In the genomic region with DNA sequence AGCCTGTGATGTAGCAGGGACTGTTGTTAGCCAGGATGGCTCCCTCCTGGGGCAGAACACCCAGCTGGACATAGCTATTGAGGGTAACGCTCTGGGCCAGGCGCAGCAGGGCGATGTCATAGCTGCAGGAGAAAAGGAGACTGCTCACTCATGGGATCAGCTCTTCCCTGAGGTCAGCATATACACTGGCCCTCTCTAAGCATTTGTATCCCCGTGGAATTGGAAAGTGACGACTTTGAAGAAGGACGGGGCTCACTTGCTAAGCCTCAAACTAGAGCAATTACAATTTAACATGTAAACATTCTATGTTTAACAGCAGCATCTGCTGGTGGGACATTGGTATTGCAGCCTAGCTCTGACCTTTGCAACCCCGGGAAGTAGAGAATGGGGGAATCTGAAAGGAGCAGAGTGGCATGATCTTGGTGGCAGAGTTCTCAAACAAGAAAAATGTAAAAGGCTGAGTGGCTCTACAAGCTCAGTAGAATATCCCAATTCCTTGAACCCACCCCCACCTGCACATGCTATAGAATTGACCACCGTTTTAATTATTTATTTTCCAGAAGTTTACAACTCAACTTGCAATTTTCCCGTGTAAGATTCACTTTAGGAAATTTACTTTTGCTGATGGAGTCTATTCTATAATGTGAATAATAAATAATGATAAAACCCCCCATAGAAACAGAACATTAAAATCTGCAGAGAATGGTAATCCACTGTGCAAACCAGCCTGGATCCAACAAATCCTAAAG, we compare ENCODE assay signal across 8 cellular contexts. TPM values are rescaled to one million over a fixed set of nuclear protein-coding genes. Genes with fewer than 3 reads are reported as not detected.
DNase-seq lines count a peak whose midpoint lies in the region; ATAC-seq and TF ChIP-seq lines count a peak whose summit lies in the region.

No MANE protein-coding gene starts in this region.

- H2BK15ac ChIP-seq in H9 (ENCODE audit: low read depth, low read length) = no peak overlapping the region

- H3K4me1 ChIP-seq in BLaER1 (peaks cover 4% of the 10 kb centered on the region), H9 (ENCODE audit: insufficient read depth, low read length) (no peaks in the 10 kb centered on the region), right lobe of liver (no peaks in the 10 kb centered on the region)

- H3K9ac ChIP-seq in BLaER1 (no peak overlapping the region), H9 (ENCODE audit: extremely low read depth, insufficient read length, low read length) (no peak overlapping the region)

- no peaks in the 10 kb centered on the region for H3K79me1 ChIP-seq in H9 (ENCODE audit: insufficient read depth, low read depth, low read length, poor library complexity, severe bottlenecking)

- H3K9me3 ChIP-seq in BLaER1 (no peaks in the 10 kb centered on the region), H9 (ENCODE audit: control insufficient read depth, low read depth, low read length) (no peaks in the 10 kb centered on the region), right lobe of liver (no peaks in the 10 kb centered on the region)

- peak overlapping the region; percentile 94 for H2AFZ ChIP-seq in H9 (ENCODE audit: low read length)

- WGBS in H9 (ENCODE audit: extremely low coverage, insufficient read length, low lambda C conversion rate) = no CpG with 5 or more reads among the region's 9 CpGs
- 13% methylated on average over 6 of the region's 9 CpGs for WGBS in right lobe of liver (ENCODE audit: insufficient coverage, low coverage, low lambda C conversion rate, missing lambda C conversion rate)

- no peak overlapping the region for H2BK120ac ChIP-seq in H9 (ENCODE audit: low read depth, low read length, poor library complexity, severe bottlenecking)

- no peak overlapping the region for H3K4ac ChIP-seq in H9 (ENCODE audit: low read depth, low read length)

- no peak for TF ChIP-seq POLR2A in right lobe of liver (IDR thresholded peaks at IDR 0.05)

- H3K4me3 ChIP-seq in BLaER1 = no peak overlapping the region
- peak overlapping the region; percentile 14 to 34 (median 22) for H3K4me3 ChIP-seq in right lobe of liver

- no peaks in the 10 kb centered on the region for H3K36me3 ChIP-seq in BLaER1
- H3K36me3 ChIP-seq in right lobe of liver = no peaks in the 10 kb centered on the region

- H3K27me3 ChIP-seq in BLaER1 (no peaks in the 10 kb centered on the region), H9 (ENCODE audit: insufficient read depth, low read length) (no peaks in the 10 kb centered on the region), right lobe of liver (no peaks in the 10 kb centered on the region)

- peaks cover 11 to 15% of the 10 kb centered on the region in 2 experiments for H3K4me1 Mint-ChIP-seq in H9
- peaks cover 18% of the 10 kb centered on the region for H3K4me1 Mint-ChIP-seq in dendritic cell treated with granulocyte-macrophage colony-stimulating factor and Interleukin-4, amounts not matched to agents 40 ng/mL and 50 ng/mL, for 4 days (ENCODE audit: low read depth)

- H2BK20ac ChIP-seq in H9 (ENCODE audit: low read depth, low read length, poor library complexity, severe bottlenecking) = no peak overlapping the region

- H4K5ac ChIP-seq in H9 (ENCODE audit: insufficient read length, low read depth, low read length) = no peak overlapping the region

- no peaks in the 10 kb centered on the region for H4K20me1 ChIP-seq in BLaER1
- H4K20me1 ChIP-seq in H9 (ENCODE audit: control insufficient read depth, insufficient read depth, insufficient read length) = no peaks in the 10 kb centered on the region

- no peaks in the 10 kb centered on the region for H3K23me2 ChIP-seq in H9 (ENCODE audit: insufficient read length, low read depth, low read length, poor library complexity, severe bottlenecking)

- H3K23ac ChIP-seq in H9 (ENCODE audit: insufficient read length, low read depth, low read length) = no peak overlapping the region

- H3K27me3 Mint-ChIP-seq in H9 (ENCODE audit: low read depth) = no peaks in the 10 kb centered on the region; the same call in 1 of the 2 replicates
- peaks cover 8% of the 10 kb centered on the region for H3K27me3 Mint-ChIP-seq in dendritic cell treated with granulocyte-macrophage colony-stimulating factor and Interleukin-4, amounts not matched to agents 40 ng/mL and 50 ng/mL, for 4 days

- H4K8ac ChIP-seq in H9 (replicated peaks; ENCODE audit: insufficient read length, low read depth, low read length) = no peak overlapping the region

- no peak overlapping the region for H3K27ac Mint-ChIP-seq in H9
- H3K27ac Mint-ChIP-seq in dendritic cell treated with granulocyte-macrophage colony-stimulating factor and Interleukin-4, amounts not matched to agents 40 ng/mL and 50 ng/mL, for 4 days = peak overlapping the region; percentile 72

- H2AK5ac ChIP-seq in H9 (ENCODE audit: insufficient read length, low read length) = no peak overlapping the region

- peak; percentile 77 for DNase-seq in H9
- DNase-seq in NCI-H446 treated with DMSO at 0.1 percent for 48 hours (lab: John Stamatoyannopoulos, UW) = peak; percentile 14
- peak; percentile 68 for DNase-seq in activated CD4-positive, alpha-beta T cell treated with anti-CD3 and anti-CD28 coated beads, Interleukin-2, amount 50 U/mL, for 1 hour
- DNase-seq in right lobe of liver = peak in 2 of 3 donors; percentile 45 to 73
- DNase-seq in stimulated activated CD4-positive, alpha-beta T cell treated with anti-CD3 and anti-CD28 coated beads, TNF-alpha, amount 100 ng/mL, for 24 hours (ENCODE audit: low read depth in 3 of 3) = peak; percentile 49 to 65 (median 63)

- no peak overlapping the region for H3K18ac ChIP-seq in H9 (ENCODE audit: insufficient read length, low read depth, low read length)

- H3K4me2 ChIP-seq in BLaER1 = peak overlapping the region; percentile 33; the same call in 1 of the 2 replicates
- peak overlapping the region; percentile 53 for H3K4me2 ChIP-seq in H9 (ENCODE audit: insufficient read depth, insufficient read length, low read length)

- no peak overlapping the region for H2BK12ac ChIP-seq in H9 (ENCODE audit: insufficient read length, low read depth, low read length)

- ATAC-seq in right lobe of liver = peak; percentile 95 to 99 (median 98)
- no peak for ATAC-seq in GM19455 (IDR thresholded peaks at IDR 0.05; ENCODE audit: unreplicated experiment)

- TF ChIP-seq CTCF in H9 (conservative IDR thresholded peaks at IDR 0.05) (peak; percentile 99), right lobe of liver (IDR thresholded peaks at IDR 0.05) (peak; percentile 94 to 99 (median 96))

- H3K27ac ChIP-seq in BLaER1 (no peak overlapping the region), H9 (ENCODE audit: insufficient read length, low read depth, low read length) (no peak overlapping the region), right lobe of liver (no peak overlapping the region)

- no peak overlapping the region for H3T11ph ChIP-seq in H9 (ENCODE audit: low read length)

- no peak overlapping the region for H4K91ac ChIP-seq in H9 (ENCODE audit: insufficient read length, low read depth, low read length)

- intact Hi-C loops in dendritic cell treated with granulocyte-macrophage colony-stimulating factor and Interleukin-4, amounts not matched to agents 40 ng/mL and 50 ng/mL, for 4 days (cut with micrococcal nuclease) = loop anchor here (2.0 to 5.0 kb wide), 3 partner anchors 17 to 79 kb away; a partner anchor contains a TSS
- intact Hi-C loops in right lobe of liver (cut with DNase I) = loop anchor here in 1 of 2 donors (5.0 kb wide), 1 partner anchor 69 kb away; a partner anchor contains a TSS

- H3K4me3 Mint-ChIP-seq in H9 = peak overlapping the region; percentile 24 to 30; a peak in 4 of 5 replicates
- H3K4me3 Mint-ChIP-seq in dendritic cell treated with granulocyte-macrophage colony-stimulating factor and Interleukin-4, amounts not matched to agents 40 ng/mL and 50 ng/mL, for 4 days = peak overlapping the region; percentile 59

- H3K9me3 Mint-ChIP-seq in H9 = no peaks in the 10 kb centered on the region
- no peaks in the 10 kb centered on the region for H3K9me3 Mint-ChIP-seq in dendritic cell treated with granulocyte-macrophage colony-stimulating factor and Interleukin-4, amounts not matched to agents 40 ng/mL and 50 ng/mL, for 4 days

- no peak overlapping the region for H3K56ac ChIP-seq in H9 (ENCODE audit: insufficient read length, low read depth, low read length)

- no peak overlapping the region for H2BK5ac ChIP-seq in H9 (ENCODE audit: insufficient read length, low read length)

- H3K14ac ChIP-seq in H9 (ENCODE audit: insufficient read depth, low read length) = 0 out of 2 replicates have a peak overlapping the region, but pooled peaks have one; percentile 10

- H3K36me3 Mint-ChIP-seq in H9 (ENCODE audit: insufficient read depth in 1 of 3, low read depth in 3 of 3) = no peaks in the 10 kb centered on the region
- H3K36me3 Mint-ChIP-seq in dendritic cell treated with granulocyte-macrophage colony-stimulating factor and Interleukin-4, amounts not matched to agents 40 ng/mL and 50 ng/mL, for 4 days (ENCODE audit: low read depth) = no peaks in the 10 kb centered on the region

- no peaks in the 10 kb centered on the region for H3K79me2 ChIP-seq in H9 (ENCODE audit: insufficient read depth, low read length)

RNA-seq across cellular contexts. Expression of a gene that starts 5.0 kb away (rescaled TPM):
- total RNA-seq in H9 (2021) (not detected in 2 replicates), right lobe of liver (not detected)

RNA-seq across cellular contexts. Expression of a gene that starts 17.5 kb away (rescaled TPM):
- not detected in 2 replicates for total RNA-seq in H9 (2021)
- total RNA-seq in right lobe of liver = 1 to 10 TPM; 2.3 to 5.8 (median 3.7) TPM

RNA-seq across cellular contexts. Expression of a gene that starts 49.8 kb away (rescaled TPM):
- total RNA-seq in H9 (2021) = 9.8 and 11.0 TPM in 2 replicates
- total RNA-seq in right lobe of liver = 1 to 10 TPM in 3 of 6 experiments, under 1 TPM in 3; 0.55 to 3.3 (median 1.3) TPM

Comparison
In these comparisons a context has a peak if more than half of its experiments do, and no peak if none do; other contexts are left out.
1. DNase-seq: peak in every context shown above with its lines; median percentile 77 in H9; 68 in activated CD4-positive, alpha-beta T cell treated with anti-CD3 and anti-CD28 coated beads, Interleukin-2, amount 50 U/mL, for 1 hour; 63 in stimulated activated CD4-positive, alpha-beta T cell treated with anti-CD3 and anti-CD28 coated beads, TNF-alpha, amount 100 ng/mL, for 24 hours; 59 in right lobe of liver; 14 in NCI-H446 treated with DMSO at 0.1 percent for 48 hours.